In genomic region chr6:2961491-2961890, GRCh38 we compare ENCODE assay signal across 1 cellular context.
TF ChIP-seq lines count a peak whose summit lies in the region.

No MANE protein-coding gene starts in this region.

TF ChIP-seq in IMR-90, 13 proteins besides CTCF, POLR2A, EP300 and RAD21:
- TF ChIP-seq RFX5 (IDR thresholded peaks at IDR 0.05; ENCODE audit: low read depth, low read length) (no peak), ELK1 (IDR thresholded peaks at IDR 0.05; ENCODE audit: borderline replicate concordance, low read depth, low read length) (no peak), USF2 (IDR thresholded peaks at IDR 0.05; ENCODE audit: low read depth, low read length) (no peak)
TF ChIP-seq in IMR-90: peak in this region for 0.
